In genomic region chr7:130334274-130334673, GRCh38 we compare ENCODE assay signal across 18 cellular contexts. TPM values are rescaled to one million over a fixed set of nuclear protein-coding genes. Genes with fewer than 3 reads are reported as not detected.
A peak's percentile ranks its signal among the peaks of the same experiment; 100 is the strongest.
DNase-seq lines count a peak whose midpoint lies in the region; ATAC-seq, FAIRE-seq and TF ChIP-seq lines count a peak whose summit lies in the region.
"Had no signal": no experiment of that assay in that cellular context is flagged by ENCODE, and none has a peak within 500 bp of the region (broad histone marks: within the 10 kb centered on the region; RNA-seq: fewer than 3 reads in every experiment).

No MANE protein-coding gene starts in this region.

- POLR2A ChIA-PET in K562 (lab: Yijun Ruan, JAX), result interaction anchor here (0.9 to 1.5 kb wide), 3 partner anchors 10 to 21 kb away, joined by 3 to 4 read pairs (median 4); partner anchors contain the start of gene CPA5
- POLR2A ChIA-PET in CD4-positive, alpha-beta memory T cell (lab: Charles Lee; ENCODE audit: partially characterized antibody), result no interaction called here

- H3K36me3 ChIP-seq in ACC112 (ENCODE audit: insufficient read depth, low read length) (no peaks in the 10 kb centered on the region), K562 (ENCODE audit: control insufficient read depth, insufficient read depth, low read length) (no peaks in the 10 kb centered on the region), smooth muscle cell (ENCODE audit: low read depth) (no peaks in the 10 kb centered on the region)
- no peaks in the 10 kb centered on the region for H3K36me3 ChIP-seq in CD4-positive, alpha-beta memory T cell (ENCODE audit: insufficient read depth, low read length)

- H3K4me1 Mint-ChIP-seq in neural crest cell, result peaks cover 6% of the 10 kb centered on the region
- no peaks in the 10 kb centered on the region for H3K4me1 Mint-ChIP-seq in CD4-positive, alpha-beta memory T cell
- H3K4me1 Mint-ChIP-seq: CD14-positive monocyte had no signal

- no peaks in the 10 kb centered on the region for H3K27me3 Mint-ChIP-seq in neural crest cell (ENCODE audit: low read depth)
- peaks cover 2% of the 10 kb centered on the region in 2 donors for H3K27me3 Mint-ChIP-seq in CD4-positive, alpha-beta memory T cell

- H3K4me3 Mint-ChIP-seq in neural crest cell, result no peak overlapping the region
- no peak overlapping the region for H3K4me3 Mint-ChIP-seq in CD4-positive, alpha-beta memory T cell
- H3K4me3 Mint-ChIP-seq: CD14-positive monocyte had no signal

- H3K9me3 ChIP-seq in K562 (replicated peaks; ENCODE audit: control insufficient read depth, insufficient read depth, low read depth, low read length) (no peaks in the 10 kb centered on the region), smooth muscle cell (replicated peaks; ENCODE audit: low read depth) (no peaks in the 10 kb centered on the region)
- no peaks in the 10 kb centered on the region for H3K9me3 ChIP-seq in CD4-positive, alpha-beta memory T cell (ENCODE audit: control insufficient read depth in 1 of 2, low read length in 2 of 2)

- TF ChIP-seq CTCF in K562 (IDR thresholded peaks at IDR 0.05 in 2 of 3, conservative IDR thresholded peaks at IDR 0.05 in 1 of 3; ENCODE audit: insufficient read depth in 2 of 3, low read depth in 1 of 3, low read length in 3 of 3) (no peak), neural crest cell (conservative IDR thresholded peaks at IDR 0.05) (no peak), smooth muscle cell (IDR thresholded peaks at IDR 0.05; ENCODE audit: borderline replicate concordance, insufficient read depth, poor library complexity, severe bottlenecking) (no peak)

- peak overlapping the region; percentile 47 for H3K4me3 ChIP-seq in ACC112 (ENCODE audit: low read depth, low read length)
- no peak overlapping the region for H3K4me3 ChIP-seq in K562
- H3K4me3 ChIP-seq in CD4-positive, alpha-beta memory T cell (ENCODE audit: low read length in 2 of 2), result no peak overlapping the region
- H3K4me3 ChIP-seq in smooth muscle cell, result no peak overlapping the region
- H3K4me3 ChIP-seq: GM12878 had no signal

- no peak overlapping the region for H3K4me2 ChIP-seq in K562 (ENCODE audit: insufficient read depth, low read length)
- H3K4me2 ChIP-seq in smooth muscle cell, result no peak overlapping the region

- intact Hi-C loops in K562 (cut with micrococcal nuclease), result no loop called here
- intact Hi-C loops in CD4-positive, alpha-beta memory T cell (cut with micrococcal nuclease), result no loop called here

- H3K27ac Mint-ChIP-seq in neural crest cell (ENCODE audit: unreplicated experiment), result peak overlapping the region; percentile 2
- no peak overlapping the region for H3K27ac Mint-ChIP-seq in CD4-positive, alpha-beta memory T cell

- no TSS peak for BruUV-seq in K562 (replicated peaks; lab: Mats Ljungman, UMichigan)

- ATAC-seq in K562, result no peak
- ATAC-seq: GM12878 had no signal

- H4K20me1 ChIP-seq in K562 (replicated peaks; ENCODE audit: control insufficient read depth, insufficient read depth, low read length) (no peaks in the 10 kb centered on the region), smooth muscle cell (ENCODE audit: low read depth) (no peaks in the 10 kb centered on the region)

- no peaks in the 10 kb centered on the region for H3K9me3 Mint-ChIP-seq in neural crest cell
- no peaks in the 10 kb centered on the region for H3K9me3 Mint-ChIP-seq in CD4-positive, alpha-beta memory T cell
- H3K9me3 Mint-ChIP-seq: CD14-positive monocyte had no signal

- H3K9ac ChIP-seq in K562 (ENCODE audit: insufficient read depth in 1 of 2, low read depth in 2 of 2, low read length in 2 of 2) (no peak overlapping the region), smooth muscle cell (ENCODE audit: low read depth) (no peak overlapping the region)

- H3K9me1 ChIP-seq in K562 (ENCODE audit: control insufficient read depth, insufficient read depth, low read length), result no peaks in the 10 kb centered on the region

- no peak for TF ChIP-seq POLR2A in K562 (conservative IDR thresholded peaks at IDR 0.05)

- 0 out of 2 replicates have a peak overlapping the region, but pooled peaks have one; percentile 18 for H3K27ac ChIP-seq in ACC112 (ENCODE audit: low read depth, low read length)
- H3K27ac ChIP-seq in K562 (ENCODE audit: extremely low read depth, low read depth, low read length), result no peak overlapping the region
- no peak overlapping the region for H3K27ac ChIP-seq in CD4-positive, alpha-beta memory T cell (ENCODE audit: low read depth, low read length)
- H3K27ac ChIP-seq in smooth muscle cell (ENCODE audit: low read depth), result no peak overlapping the region

- peak overlapping the region; percentile 75 for H2AFZ ChIP-seq in ACC112 (ENCODE audit: low read length, unreplicated experiment)
- H2AFZ ChIP-seq in K562 (ENCODE audit: low read depth, low read length), result no peak overlapping the region
- H2AFZ ChIP-seq in smooth muscle cell (ENCODE audit: low read depth), result no peak overlapping the region

- no peak for TF ChIP-seq RAD21 in K562 (CRISPR knock-in tag; conservative IDR thresholded peaks at IDR 0.05 in 1 of 2, IDR thresholded peaks at IDR 0.05 in 1 of 2)

- H3K4me1 ChIP-seq in ACC112 (ENCODE audit: control insufficient read depth, insufficient read depth, low read length, unreplicated experiment) (peaks cover 13% of the 10 kb centered on the region), K562 (replicated peaks in 1 of 2; ENCODE audit: control insufficient read depth in 2 of 2, insufficient read depth in 2 of 2, low read length in 2 of 2) (no peaks in the 10 kb centered on the region), smooth muscle cell (ENCODE audit: low read depth) (no peaks in the 10 kb centered on the region)
- H3K4me1 ChIP-seq in CD4-positive, alpha-beta memory T cell (ENCODE audit: insufficient read depth, low read length), result no peaks in the 10 kb centered on the region

- FAIRE-seq in K562 (lab: Jason Lieb, UNC), result no peak
- FAIRE-seq: GM18507, RCC 7860 had no signal

- TF ChIP-seq EP300 in K562 (IDR thresholded peaks at IDR 0.05; ENCODE audit: low read length), result no peak

- in situ Hi-C loops in K562 (cut with MboI), result no loop called here

- DNase-seq in K562 (ENCODE audit: extremely low read depth in 1 of 4, low spot score in 3 of 4) (no peak), fibroblast of peridontal ligament (ENCODE audit: extremely low read depth) (peak; percentile 72), neural crest cell (ENCODE audit: low read depth, low spot score) (no peak), smooth muscle cell (lab: John Stamatoyannopoulos, UW; ENCODE audit: unreplicated experiment) (no peak), NCI-H510A (lab: John Stamatoyannopoulos, UW) (no peak)
- DNase-seq in CD4-positive, alpha-beta memory T cell, result no peak
- DNase-seq in activated CD4-positive, alpha-beta T cell treated with anti-CD3 and anti-CD28 coated beads, Interleukin-2, amount 50 U/mL, for 48 hours, result no peak
- DNase-seq: HCEC 1CT, NCI-H1417, NCI-H1930, NCI-H2171 treated with DMSO at 0.1 percent for 48 hours, NCI-H82 had no signal

- H3K79me2 ChIP-seq in ACC112 (ENCODE audit: control insufficient read depth, insufficient read depth, low read length, unreplicated experiment) (no peaks in the 10 kb centered on the region), K562 (ENCODE audit: control insufficient read depth, insufficient read depth, low read length) (no peaks in the 10 kb centered on the region), smooth muscle cell (ENCODE audit: low read depth) (no peaks in the 10 kb centered on the region)

- H3F3A ChIP-seq in smooth muscle cell (ENCODE audit: low read depth), result no peaks in the 10 kb centered on the region

- CTCF ChIA-PET in K562 (lab: Yijun Ruan, JAX; ENCODE audit: low intra/inter-chr PET ratio), result no interaction called here
- CTCF ChIA-PET in CD4-positive, alpha-beta memory T cell (lab: Charles Lee; ENCODE audit: partially characterized antibody), result interaction anchor here (1.4 kb wide), 1 partner anchor 14 kb away, joined by 3 read pairs; no protein-coding TSS in a partner anchor

- H3K27me3 ChIP-seq in ACC112 (ENCODE audit: insufficient read depth, low read length) (no peaks in the 10 kb centered on the region), K562 (ENCODE audit: control insufficient read depth in 2 of 2, insufficient read depth in 2 of 2, low read length in 2 of 2) (peaks cover 19 to 43% of the 10 kb centered on the region in 2 experiments; a peak in 4 of 5 replicates), smooth muscle cell (ENCODE audit: low read depth) (no peaks in the 10 kb centered on the region)
- peaks cover 4% of the 10 kb centered on the region for H3K27me3 ChIP-seq in CD4-positive, alpha-beta memory T cell (ENCODE audit: insufficient read depth, low read length)

- no peaks in the 10 kb centered on the region for H3K36me3 Mint-ChIP-seq in neural crest cell (ENCODE audit: low read depth)
- H3K36me3 Mint-ChIP-seq in CD4-positive, alpha-beta memory T cell, result no peaks in the 10 kb centered on the region
- H3K36me3 Mint-ChIP-seq: CD14-positive monocyte had no signal

- 2% methylated on average over 6 of the region's 6 CpGs for WGBS in K562 (ENCODE audit: insufficient coverage, low coverage, missing lambda C conversion rate)
- WGBS in smooth muscle cell (ENCODE audit: low lambda C conversion rate), result 95% methylated on average over 6 of the region's 6 CpGs

RNA-seq across cellular contexts. Expression of gene CPA5, which starts 10.3 kb away (rescaled TPM):
- 1.00 TPM in 1 of 2 replicates, not detected in the other for total RNA-seq in K562 (2011; cell fraction: chromatin; rRNA removed; ENCODE audit: low replicate concordance)
- 0.33 and 3.7 TPM in 2 replicates for total RNA-seq in K562 (2011; cell fraction: nucleolus; rRNA removed)
- 0.31 and 0.66 TPM in 2 replicates for total RNA-seq in K562 (2011; cell fraction: nucleoplasm; rRNA removed)
- total RNA-seq in K562 (2014; rRNA removed), result 0.16 and 0.23 TPM in 2 replicates
- total RNA-seq in K562 (2014; rRNA removed; fragmentation: Illumina TruSeq; extraction: Trizol), result 0.29 and 0.91 TPM in 2 replicates
- 0.26 and 0.94 TPM in 2 replicates for total RNA-seq in K562 (2015; rRNA removed; fragmentation: Illumina TruSeq; extraction: Trizol)
- 0.18 and 0.22 TPM in 2 replicates for total RNA-seq in K562 (2021)
- polyA plus RNA-seq in K562 (2011; rRNA removed), result 0.14 and 0.50 TPM in 2 replicates
- 0.07 and 0.19 TPM in 2 replicates for polyA plus RNA-seq in K562 (2011; cell fraction: cytosol; rRNA removed)
- 0.29 and 2.2 TPM in 2 replicates for polyA plus RNA-seq in K562 (2011; cell fraction: nucleus; rRNA removed)
- 0.91 and 6.4 TPM in 2 replicates for polyA plus RNA-seq in K562 (2012)
- 0.24 and 1.00 TPM in 2 replicates for polyA plus RNA-seq in K562 (2014; fragmentation: Illumina TruSeq; extraction: Trizol)
- 1 to 10 TPM; 1.0 to 2.4 TPM for polyA plus RNA-seq in K562 (2014; fragmentation: Nextera tagmentation; extraction: Ambion mirVana)
- polyA plus RNA-seq in K562 (2014; rRNA removed), result 0.11 and 0.13 TPM in 2 replicates
- not detected in 2 replicates for polyA minus RNA-seq in K562 (2011; rRNA and poly(A)+ RNA removed)
- polyA minus RNA-seq in K562 (2011; cell fraction: cytosol; rRNA and poly(A)+ RNA removed), result not detected in 2 replicates
- not detected in 2 replicates for polyA minus RNA-seq in K562 (2011; cell fraction: nucleus; rRNA and poly(A)+ RNA removed)
- not detected in 2 replicates for total RNA-seq in neural crest cell
- not detected for total RNA-seq in CD4-positive, alpha-beta memory T cell
- 10 to 100 TPM; 12.3 to 23.7 TPM for polyA plus RNA-seq in CD4-positive, alpha-beta memory T cell
- not detected in 2 replicates for total RNA-seq in smooth muscle cell
- polyA plus RNA-seq in smooth muscle cell, result 0.45 TPM in 1 of 2 replicates, not detected in the other
- total RNA-seq: NCI-H460 had no signal
- polyA plus RNA-seq: CD14-positive monocyte had no signal

RNA-seq across cellular contexts. Expression of gene CPA4, which starts 41.3 kb away (rescaled TPM):
- 0.79 TPM in 1 of 2 replicates, not detected in the other for total RNA-seq in K562 (2011; cell fraction: chromatin; rRNA removed; ENCODE audit: low replicate concordance)
- total RNA-seq in K562 (2011; cell fraction: nucleolus; rRNA removed), result 0.13 TPM in 1 of 2 replicates, not detected in the other
- total RNA-seq in K562 (2011; cell fraction: nucleoplasm; rRNA removed), result not detected in 2 replicates
- total RNA-seq in K562 (2014; rRNA removed) (not detected in 2 replicates), K562 (2014; rRNA removed; fragmentation: Illumina TruSeq; extraction: Trizol) (not detected in 2 replicates), K562 (2015; rRNA removed; fragmentation: Illumina TruSeq; extraction: Trizol) (not detected in 2 replicates), K562 (2021) (not detected in 2 replicates), neural crest cell (0.41 and 0.72 TPM in 2 replicates), smooth muscle cell (8.8 and 14.8 TPM in 2 replicates)
- polyA plus RNA-seq in K562 (2011; rRNA removed) (0.05 TPM in 1 of 2 replicates, not detected in the other), K562 (2014; fragmentation: Illumina TruSeq; extraction: Trizol) (not detected in 2 replicates), K562 (2014; fragmentation: Nextera tagmentation; extraction: Ambion mirVana) (not detected), K562 (2014; rRNA removed) (not detected in 2 replicates), smooth muscle cell (6.3 and 12.3 TPM in 2 replicates)
- 0.04 and 0.06 TPM in 2 replicates for polyA plus RNA-seq in K562 (2011; cell fraction: cytosol; rRNA removed)
- polyA plus RNA-seq in K562 (2011; cell fraction: nucleus; rRNA removed), result 0.04 and 0.50 TPM in 2 replicates
- polyA plus RNA-seq in K562 (2012), result 0.04 and 0.08 TPM in 2 replicates
- polyA minus RNA-seq in K562 (2011; rRNA and poly(A)+ RNA removed), result not detected in 2 replicates
- polyA minus RNA-seq in K562 (2011; cell fraction: cytosol; rRNA and poly(A)+ RNA removed), result not detected in 2 replicates
- not detected in 2 replicates for polyA minus RNA-seq in K562 (2011; cell fraction: nucleus; rRNA and poly(A)+ RNA removed)
- not detected for total RNA-seq in CD4-positive, alpha-beta memory T cell
- not detected for polyA plus RNA-seq in CD4-positive, alpha-beta memory T cell
- polyA plus RNA-seq: CD14-positive monocyte had no signal

RNA-seq across cellular contexts. Expression of gene CPA1, which starts 46.0 kb away (rescaled TPM):
- total RNA-seq in K562 (2011; cell fraction: chromatin; rRNA removed; ENCODE audit: low replicate concordance), result not detected in 2 replicates
- total RNA-seq in K562 (2011; cell fraction: nucleolus; rRNA removed), result not detected in 2 replicates
- total RNA-seq in K562 (2011; cell fraction: nucleoplasm; rRNA removed), result not detected in 2 replicates
- total RNA-seq in K562 (2014; rRNA removed) (not detected in 2 replicates), K562 (2014; rRNA removed; fragmentation: Illumina TruSeq; extraction: Trizol) (not detected in 2 replicates), K562 (2015; rRNA removed; fragmentation: Illumina TruSeq; extraction: Trizol) (not detected in 2 replicates), K562 (2021) (6.5 and 9.7 TPM in 2 replicates), neural crest cell (not detected in 2 replicates), smooth muscle cell (0.90 TPM in 2 replicates)
- polyA plus RNA-seq in K562 (2011; rRNA removed) (not detected in 2 replicates), K562 (2014; fragmentation: Illumina TruSeq; extraction: Trizol) (not detected in 2 replicates), K562 (2014; fragmentation: Nextera tagmentation; extraction: Ambion mirVana) (not detected), K562 (2014; rRNA removed) (not detected in 2 replicates), smooth muscle cell (1.7 and 3.8 TPM in 2 replicates)
- not detected in 2 replicates for polyA plus RNA-seq in K562 (2011; cell fraction: cytosol; rRNA removed)
- polyA plus RNA-seq in K562 (2011; cell fraction: nucleus; rRNA removed), result not detected in 2 replicates
- polyA plus RNA-seq in K562 (2012), result not detected in 2 replicates
- polyA minus RNA-seq in K562 (2011; rRNA and poly(A)+ RNA removed), result not detected in 2 replicates
- polyA minus RNA-seq in K562 (2011; cell fraction: cytosol; rRNA and poly(A)+ RNA removed), result not detected in 2 replicates
- not detected in 2 replicates for polyA minus RNA-seq in K562 (2011; cell fraction: nucleus; rRNA and poly(A)+ RNA removed)
- total RNA-seq in CD4-positive, alpha-beta memory T cell, result not detected
- polyA plus RNA-seq in CD4-positive, alpha-beta memory T cell, result not detected
- total RNA-seq: NCI-H460 had no signal
- polyA plus RNA-seq: CD14-positive monocyte, GM12878 had no signal
